In genomic region chr4:83910693-83911092, GRCh38 we compare ENCODE assay signal across 25 cellular contexts.
DNase-seq lines count a peak whose midpoint lies in the region; ATAC-seq and TF ChIP-seq lines count a peak whose summit lies in the region.
"Had no signal": no experiment of that assay in that cellular context is flagged by ENCODE, and none has a peak within 500 bp of the region (broad histone marks: within the 10 kb centered on the region; RNA-seq: fewer than 3 reads in every experiment).

No MANE protein-coding gene starts in this region.

- no peak for ATAC-seq in GM21786 (IDR thresholded peaks at IDR 0.05; ENCODE audit: unreplicated experiment)
- ATAC-seq: K562, Panc1 had no signal

- no peaks in the 10 kb centered on the region for H3K79me2 ChIP-seq in neural progenitor cell (ENCODE audit: low read depth)

- 0 out of 2 replicates have a peak, but pooled peaks cover 4% of the 10 kb centered on the region for H3K27me3 ChIP-seq in SJCRH30
- H3K27me3 ChIP-seq in neural progenitor cell, result no peaks in the 10 kb centered on the region
- no peaks in the 10 kb centered on the region for H3K27me3 ChIP-seq in suprapubic skin
- H3K27me3 ChIP-seq: BLaER1, MG63 had no signal

- no peaks in the 10 kb centered on the region for H3F3A ChIP-seq in neural progenitor cell (ENCODE audit: low read depth)

- H3K27ac ChIP-seq in SJCRH30, result peak overlapping the region; percentile 32
- H3K27ac ChIP-seq in neural progenitor cell, result no peak overlapping the region
- no peak overlapping the region for H3K27ac ChIP-seq in suprapubic skin
- H3K27ac ChIP-seq: BLaER1, RWPE1, SK-N-MC had no signal

- H3K4me3 ChIP-seq in SJCRH30, result no peak overlapping the region
- H3K4me3 ChIP-seq in neural progenitor cell, result no peak overlapping the region
- H3K4me3 ChIP-seq in suprapubic skin, result no peak overlapping the region
- H3K4me3 ChIP-seq: BLaER1, HAP-1, K562, MG63, SK-N-MC had no signal

- DNase-seq in GF-D8 (lab: John Stamatoyannopoulos, UW), result peak; percentile 17
- DNase-seq in KBM-7, result peak; percentile 7
- DNase-seq in SJCRH30, result peak; percentile 73 to 82
- DNase-seq in neural progenitor cell (ENCODE audit: low spot score), result no peak
- DNase-seq in suprapubic skin (ENCODE audit: low spot score in 2 of 2), result no peak
- no peak for DNase-seq in activated gamma-delta T cell (lab: John Stamatoyannopoulos, UW)
- DNase-seq: CD4-positive, CD25-positive, alpha-beta regulatory T cell; DMS153; DND-41; HFFc6; MG63; NCI-H1105; NCI-H146; NCI-H1930; NCI-H446 treated with DMSO at 0.1 percent for 48 hours; NCI-H526; SHP77; SW 1271 had no signal

- no peak overlapping the region for H3K4me3 Mint-ChIP-seq in neural progenitor cell
- H3K4me3 Mint-ChIP-seq: CD4-positive, CD25-positive, alpha-beta regulatory T cell; HFFc6 had no signal

- TF ChIP-seq POLR2A in suprapubic skin (IDR thresholded peaks at IDR 0.05), result no peak

- H3K27me3 Mint-ChIP-seq in neural progenitor cell (ENCODE audit: insufficient read depth, low read depth), result no peaks in the 10 kb centered on the region
- H3K27me3 Mint-ChIP-seq: CD4-positive, CD25-positive, alpha-beta regulatory T cell had no signal

- H3K27ac Mint-ChIP-seq in neural progenitor cell, result no peak overlapping the region
- H3K27ac Mint-ChIP-seq: CD4-positive, CD25-positive, alpha-beta regulatory T cell; HFFc6 had no signal

- H3K4me1 ChIP-seq in SJCRH30 (peaks cover 12% of the 10 kb centered on the region), neural progenitor cell (peaks cover 11% of the 10 kb centered on the region), suprapubic skin (no peaks in the 10 kb centered on the region)

- H3K36me3 ChIP-seq in SJCRH30 (no peaks in the 10 kb centered on the region), neural progenitor cell (no peaks in the 10 kb centered on the region), suprapubic skin (no peaks in the 10 kb centered on the region)
- H3K36me3 ChIP-seq: BLaER1, HAP-1, MG63 had no signal

- no peak for TF ChIP-seq EP300 in suprapubic skin (IDR thresholded peaks at IDR 0.05)

- H2AFZ ChIP-seq in neural progenitor cell (replicated peaks), result peak overlapping the region; percentile 22

- H3K9me3 ChIP-seq in SJCRH30 (replicated peaks), result no peaks in the 10 kb centered on the region
- H3K9me3 ChIP-seq in neural progenitor cell (ENCODE audit: low read depth), result no peaks in the 10 kb centered on the region
- H3K9me3 ChIP-seq in suprapubic skin, result no peaks in the 10 kb centered on the region
- H3K9me3 ChIP-seq: BLaER1, HAP-1, MG63 had no signal

- no peak overlapping the region for H3K4me2 ChIP-seq in neural progenitor cell
- H3K4me2 ChIP-seq: BLaER1 had no signal

- in situ Hi-C loops in KBM-7 (cut with MboI; ENCODE audit: low pct_unique_long_range_greater_than_20kb, low sequenced_read_pairs), result no loop called here

- H3K36me3 Mint-ChIP-seq in neural progenitor cell, result no peaks in the 10 kb centered on the region
- H3K36me3 Mint-ChIP-seq: CD4-positive, CD25-positive, alpha-beta regulatory T cell had no signal

- H3K4me1 Mint-ChIP-seq in neural progenitor cell, result peaks cover 4% of the 10 kb centered on the region
- H3K4me1 Mint-ChIP-seq: CD4-positive, CD25-positive, alpha-beta regulatory T cell had no signal

- H3K9me3 Mint-ChIP-seq in neural progenitor cell, result no peaks in the 10 kb centered on the region
- H3K9me3 Mint-ChIP-seq: HFFc6 had no signal

- H3K9ac ChIP-seq in neural progenitor cell, result no peak overlapping the region
- H3K9ac ChIP-seq: BLaER1 had no signal

- H4K20me1 ChIP-seq in neural progenitor cell (ENCODE audit: low read depth), result no peaks in the 10 kb centered on the region
- H4K20me1 ChIP-seq: BLaER1 had no signal

- TF ChIP-seq CTCF in neural progenitor cell (IDR thresholded peaks at IDR 0.05) (no peak), suprapubic skin (IDR thresholded peaks at IDR 0.05) (no peak)

- 53% methylated on average over 1 of the region's 1 CpG for WGBS in suprapubic skin

Comparison
In these comparisons a context has a peak if more than half of its experiments do, and no peak if none do; other contexts are left out.
1. DNase-seq: peak in GF-D8 (single experiment), KBM-7 (single experiment) and SJCRH30 (2 of 2); none in neural progenitor cell (single experiment), suprapubic skin (0 of 2) and activated gamma-delta T cell (single experiment).